In genomic region chr11:69640995-69641581, GRCh38 we compare ENCODE assay signal across 8 cellular contexts. TPM values are rescaled to one million over a fixed set of nuclear protein-coding genes. Genes with fewer than 3 reads are reported as not detected.
DNase-seq lines count a peak whose midpoint lies in the region; ATAC-seq and TF ChIP-seq lines count a peak whose summit lies in the region.

CCND1 (plus strand) TSS chr11:69641156; CDS start chr11:69641314, 158 bp downstream.

- H3K9ac ChIP-seq in colonic mucosa (ENCODE audit: low read depth in 2 of 2, low read length in 2 of 2), result peak within 1 kb of the TSS; percentile 84 to 92

- DNase-seq in EH (ENCODE audit: low read depth) (peak; percentile 92), SW480 (ENCODE audit: low spot score) (peak; percentile 97), colonic mucosa (peak; percentile 82), kidney glomerular epithelial cell (lab: John Stamatoyannopoulos, UW) (peak; percentile 84), smooth muscle cell of the brain vasculature (ENCODE audit: low read depth, low spot score) (peak; percentile 72), NCI-H128 (lab: John Stamatoyannopoulos, UW; ENCODE audit: unreplicated experiment) (no peak)

- peak within 1 kb of the TSS; percentile 73 for H3K27ac ChIP-seq in colonic mucosa

- H3K9me3 Mint-ChIP-seq in IgD-negative memory B cell, result no peaks in the 10 kb centered on the region

- peaks cover 45% of the 10 kb centered on the region for H3K4me1 ChIP-seq in colonic mucosa

- TF ChIP-seq CTCF in colonic mucosa (IDR thresholded peaks at IDR 0.05), result no peak

- no peaks in the 10 kb centered on the region for H3K9me3 ChIP-seq in colonic mucosa

- no peak for ATAC-seq in HG03196 (IDR thresholded peaks at IDR 0.05; ENCODE audit: unreplicated experiment)

- peak within 1 kb of the TSS; percentile 86 for H3K4me3 ChIP-seq in colonic mucosa

- peak within 1 kb of the TSS; percentile 87 to 90 (median 89) for H3K27ac Mint-ChIP-seq in IgD-negative memory B cell

- H3K27me3 Mint-ChIP-seq in IgD-negative memory B cell, result peaks cover 37% of the 10 kb centered on the region

- peaks cover 7 to 22% (median 17%) of the 10 kb centered on the region in 3 donors for H3K4me1 Mint-ChIP-seq in IgD-negative memory B cell

- peaks cover 1% of the 10 kb centered on the region for H3K36me3 Mint-ChIP-seq in IgD-negative memory B cell

- H3K27me3 ChIP-seq in colonic mucosa, result peaks cover 33% of the 10 kb centered on the region

- peak within 1 kb of the TSS; percentile 88 to 98 (median 95) for H3K4me3 Mint-ChIP-seq in IgD-negative memory B cell

- no peaks in the 10 kb centered on the region for H3K36me3 ChIP-seq in colonic mucosa

- intact Hi-C loops in colonic mucosa (cut with DNase I), result loop anchor here (5.0 kb wide), 2 partner anchors 199 to 349 kb away; partner anchors contain the start of gene MYEOV

RNA-seq across cellular contexts. Expression of gene CCND1, which starts in this region (rescaled TPM):
- polyA plus RNA-seq in IgD-negative memory B cell, result 9.6 TPM
- 10 to 100 TPM; 59.7 to 94.6 TPM for total RNA-seq in colonic mucosa
